Comparison of ENCODE assay signal across 21 cellular contexts in the genomic region with DNA sequence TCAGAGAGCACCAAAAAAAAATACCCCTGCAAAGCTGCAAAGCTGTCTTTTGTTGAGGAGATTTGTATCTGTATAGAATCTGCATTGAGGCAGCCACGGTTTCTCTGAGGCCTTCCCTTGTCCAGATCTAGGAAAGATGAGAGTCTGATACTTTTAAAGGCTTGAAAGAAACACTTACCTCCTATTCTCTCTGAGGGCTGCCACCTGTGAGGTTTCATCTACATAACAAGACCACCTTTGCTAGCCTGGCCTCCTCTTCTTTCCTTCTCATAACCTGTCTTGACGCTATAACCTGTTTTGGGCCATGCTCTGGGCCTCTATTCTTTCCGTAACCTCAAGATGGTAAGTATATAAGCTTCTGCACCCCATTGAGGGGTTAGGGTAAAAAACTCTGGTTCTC.
"Had no signal": no experiment of that assay in that cellular context is flagged by ENCODE, and none has a peak within 500 bp of the region (broad histone marks: within the 10 kb centered on the region; RNA-seq: fewer than 3 reads in every experiment).

No MANE protein-coding gene starts in this region.

- H3K27me3 ChIP-seq: esophagus squamous epithelium, gastroesophageal sphincter, right atrium auricular region, testis had no signal

- ATAC-seq: effector memory CD8-positive, alpha-beta T cell; gastroesophageal sphincter; left colon; left ventricle myocardium superior; naive thymus-derived CD8-positive, alpha-beta T cell; stimulated activated naive B cell treated with anti-CD40 and anti-IgM and Interleukin-4, amounts not matched to agents 10 μg/mL and 1 μg/mL and 100 μg/mL, for 72 hours; stimulated activated naive CD8-positive, alpha-beta T cell treated with anti-CD3 and anti-CD28 coated beads, Interleukin-15, amount 100 ng/mL, for 72 hours had no signal

- H3K27ac ChIP-seq: esophagus squamous epithelium, gastroesophageal sphincter, right atrium auricular region, sigmoid colon, skin epidermis, testis, tibial nerve had no signal

- H3K27me3 Mint-ChIP-seq: central memory CD8-positive, alpha-beta T cell; effector memory CD8-positive, alpha-beta T cell; naive thymus-derived CD8-positive, alpha-beta T cell; stimulated activated naive B cell treated with anti-CD40 and anti-IgM and Interleukin-4, amounts not matched to agents 10 μg/mL and 1 μg/mL and 100 μg/mL, for 72 hours; stimulated activated naive CD8-positive, alpha-beta T cell treated with anti-CD3 and anti-CD28 coated beads, Interleukin-15, amount 100 ng/mL, for 72 hours had no signal

- H3K36me3 ChIP-seq: esophagus squamous epithelium, gastroesophageal sphincter, right atrium auricular region, sigmoid colon, tibial nerve had no signal

- H3K27ac Mint-ChIP-seq: effector memory CD8-positive, alpha-beta T cell; naive thymus-derived CD8-positive, alpha-beta T cell; stimulated activated naive B cell treated with anti-CD40 and anti-IgM and Interleukin-4, amounts not matched to agents 10 μg/mL and 1 μg/mL and 100 μg/mL, for 72 hours; stimulated activated naive CD8-positive, alpha-beta T cell treated with anti-CD3 and anti-CD28 coated beads, Interleukin-15, amount 100 ng/mL, for 72 hours had no signal

- H3K36me3 Mint-ChIP-seq: naive thymus-derived CD8-positive, alpha-beta T cell; stimulated activated naive B cell treated with anti-CD40 and anti-IgM and Interleukin-4, amounts not matched to agents 10 μg/mL and 1 μg/mL and 100 μg/mL, for 72 hours had no signal

- H3K4me1 ChIP-seq: esophagus squamous epithelium, gastroesophageal sphincter, right atrium auricular region, sigmoid colon, testis, tibial nerve had no signal

- H3K4me1 Mint-ChIP-seq: central memory CD8-positive, alpha-beta T cell; naive thymus-derived CD8-positive, alpha-beta T cell; neural crest cell; stimulated activated naive CD8-positive, alpha-beta T cell treated with anti-CD3 and anti-CD28 coated beads, Interleukin-15, amount 100 ng/mL, for 72 hours had no signal

- H3K9me3 ChIP-seq: esophagus squamous epithelium, gastroesophageal sphincter, right atrium auricular region, sigmoid colon, testis, tibial nerve had no signal

- H3K9me3 Mint-ChIP-seq: central memory CD8-positive, alpha-beta T cell; effector memory CD8-positive, alpha-beta T cell; naive thymus-derived CD8-positive, alpha-beta T cell; neural crest cell; stimulated activated naive CD8-positive, alpha-beta T cell treated with anti-CD3 and anti-CD28 coated beads, Interleukin-15, amount 100 ng/mL, for 72 hours had no signal

- H3K4me3 Mint-ChIP-seq: central memory CD8-positive, alpha-beta T cell; effector memory CD8-positive, alpha-beta T cell; naive thymus-derived CD8-positive, alpha-beta T cell; neural crest cell; stimulated activated naive B cell treated with anti-CD40 and anti-IgM and Interleukin-4, amounts not matched to agents 10 μg/mL and 1 μg/mL and 100 μg/mL, for 72 hours; stimulated activated naive CD8-positive, alpha-beta T cell treated with anti-CD3 and anti-CD28 coated beads, Interleukin-15, amount 100 ng/mL, for 72 hours had no signal

- DNase-seq: effector memory CD8-positive, alpha-beta T cell; esophagus squamous epithelium; foreskin fibroblast; glutamatergic neuron; left colon; left ventricle myocardium superior; mesenchymal stem cell; naive thymus-derived CD8-positive, alpha-beta T cell; sigmoid colon; stimulated activated CD4-positive, alpha-beta T cell treated with anti-CD3 and anti-CD28 coated beads, Interleukin-12 subunit alpha, Interleukin-12 subunit beta, amount 100 ng/mL, for 4 hours; stimulated activated CD4-positive, alpha-beta T cell treated with anti-CD3 and anti-CD28 coated beads, Interleukin-4, amount 100 ng/mL, for 24 hours; stimulated activated naive B cell treated with anti-CD40 and anti-IgM and Interleukin-4, amounts not matched to agents 10 μg/mL and 1 μg/mL and 100 μg/mL, for 72 hours; stimulated activated naive CD8-positive, alpha-beta T cell treated with anti-CD3 and anti-CD28 coated beads, Interleukin-15, amount 100 ng/mL, for 72 hours had no signal

- H3K4me3 ChIP-seq: esophagus squamous epithelium, gastroesophageal sphincter, lung, right atrium auricular region, sigmoid colon, skin epidermis, testis, tibial nerve had no signal
